In the genomic region with DNA sequence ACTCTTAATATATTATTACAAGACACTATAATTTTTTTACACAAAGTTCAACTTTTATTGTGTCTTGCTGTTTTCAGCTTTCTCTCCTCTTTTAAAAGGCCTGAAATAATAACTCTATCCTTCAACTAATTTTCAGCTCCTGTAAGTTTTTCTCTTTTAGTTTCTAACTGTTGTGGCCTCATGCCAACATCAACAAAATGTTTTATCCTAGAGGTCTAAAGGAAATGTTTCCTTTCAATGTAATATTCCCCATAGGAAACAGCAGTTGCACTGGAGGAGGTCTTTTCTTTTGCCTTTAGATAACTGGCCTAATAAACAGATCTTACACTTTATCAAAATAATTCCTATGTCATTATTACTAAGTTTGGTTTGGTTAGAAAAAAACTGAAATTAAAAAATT, we compare ENCODE assay signal across 28 cellular contexts. TPM values are rescaled to one million over a fixed set of nuclear protein-coding genes. Genes with fewer than 3 reads are reported as not detected.
DNase-seq lines count a peak whose midpoint lies in the region; ATAC-seq, FAIRE-seq and TF ChIP-seq lines count a peak whose summit lies in the region.
"Had no signal": no experiment of that assay in that cellular context is flagged by ENCODE, and none has a peak within 500 bp of the region (broad histone marks: within the 10 kb centered on the region; RNA-seq: fewer than 3 reads in every experiment).

No MANE protein-coding gene starts in this region.

- BruUV-seq in endothelial cell of umbilical vein (replicated peaks; lab: Mats Ljungman, UMichigan) = no TSS peak

- no peak overlapping the region for H3K9ac ChIP-seq in endothelial cell of umbilical vein (replicated peaks; ENCODE audit: extremely low read depth, insufficient read depth, low read length)
- H3K9ac ChIP-seq: BLaER1 had no signal

- POLR2A ChIA-PET in endothelial cell of umbilical vein (lab: Charles Lee) = no interaction called here

- CTCF ChIA-PET in endothelial cell of umbilical vein (lab: Charles Lee) = no interaction called here

- dilution Hi-C loops in endothelial cell of umbilical vein (cut with MboI; ENCODE audit: extremely low pct_ligation_motif_present, low sequenced_read_pairs) = no loop called here

- H3K27ac ChIP-seq in left ventricle myocardium inferior (replicated peaks) (peak overlapping the region; percentile 47), endothelial cell of umbilical vein (ENCODE audit: insufficient read depth, low read depth, low read length) (no peak overlapping the region)
- H3K27ac ChIP-seq: 22Rv1, BLaER1 had no signal

- no peak overlapping the region for H3K4me2 ChIP-seq in endothelial cell of umbilical vein (ENCODE audit: insufficient read depth, low read length)
- H3K4me2 ChIP-seq: BLaER1 had no signal

- ATAC-seq in Right ventricle myocardium superior (ENCODE audit: poor library complexity) (no peak), GM19023 (IDR thresholded peaks at IDR 0.05; ENCODE audit: unreplicated experiment) (no peak), GM21447 (IDR thresholded peaks at IDR 0.05; ENCODE audit: unreplicated experiment) (no peak)
- ATAC-seq: GM12878 had no signal

- H3K4me1 ChIP-seq in left ventricle myocardium inferior = no peaks in the 10 kb centered on the region
- H3K4me1 ChIP-seq in endothelial cell of umbilical vein (ENCODE audit: control insufficient read depth, extremely low read depth, insufficient read depth, low read length) = no peaks in the 10 kb centered on the region
- H3K4me1 ChIP-seq: BE2C, BLaER1 had no signal

- H3K79me2 ChIP-seq in endothelial cell of umbilical vein (ENCODE audit: control insufficient read depth, insufficient read depth, low read length) = no peaks in the 10 kb centered on the region

- intact Hi-C loops in left ventricle myocardium inferior (cut with micrococcal nuclease) (no loop called here), Right ventricle myocardium superior (cut with DNase I) (no loop called here), endothelial cell of umbilical vein (cut with micrococcal nuclease) (no loop called here)

- TF ChIP-seq CTCF in left ventricle myocardium inferior (IDR thresholded peaks at IDR 0.05; ENCODE audit: borderline replicate concordance) = no peak
- TF ChIP-seq CTCF in endothelial cell of umbilical vein (IDR thresholded peaks at IDR 0.05; ENCODE audit: extremely low read depth in 1 of 2, insufficient read depth in 1 of 2, low read depth in 1 of 2, low read length in 2 of 2) = no peak

- no peak for TF ChIP-seq POLR2A in endothelial cell of umbilical vein (IDR thresholded peaks at IDR 0.05; ENCODE audit: low read depth, low read length)

- H3K36me3 ChIP-seq in left ventricle myocardium inferior (peaks cover under 1% of the 10 kb centered on the region), endothelial cell of umbilical vein (ENCODE audit: control insufficient read depth in 2 of 2, extremely low read depth in 1 of 2, insufficient read depth in 2 of 2, low read length in 2 of 2) (no peaks in the 10 kb centered on the region)
- H3K36me3 ChIP-seq: BE2C had no signal

- peaks cover 18% of the 10 kb centered on the region for H3K9me3 ChIP-seq in left ventricle myocardium inferior (replicated peaks)
- no peaks in the 10 kb centered on the region for H3K9me3 ChIP-seq in endothelial cell of umbilical vein (replicated peaks; ENCODE audit: control insufficient read depth, insufficient read depth, low read length)
- H3K9me3 ChIP-seq: BE2C had no signal

- no peak for FAIRE-seq in endothelial cell of umbilical vein (lab: Jason Lieb, UNC)
- FAIRE-seq: GM12878, GM12892, GM18507, GM19239 had no signal

- no peak overlapping the region for H2AFZ ChIP-seq in endothelial cell of umbilical vein (ENCODE audit: low read depth, low read length)

- H3K27me3 ChIP-seq in left ventricle myocardium inferior (ENCODE audit: low read depth) = no peaks in the 10 kb centered on the region
- H3K27me3 ChIP-seq in endothelial cell of umbilical vein (ENCODE audit: control insufficient read depth in 2 of 2, insufficient read depth in 2 of 2, low read length in 2 of 2) = no peaks in the 10 kb centered on the region
- H3K27me3 ChIP-seq: BE2C, BLaER1 had no signal

- H3K9me1 ChIP-seq in endothelial cell of umbilical vein (replicated peaks; ENCODE audit: control insufficient read depth, extremely low read depth, insufficient read depth, low read length) = no peaks in the 10 kb centered on the region

- DNase-seq in left ventricle myocardium inferior = no peak
- DNase-seq in Right ventricle myocardium superior = no peak
- DNase-seq in RPMI7951 (ENCODE audit: low read depth) = peak; percentile 8
- DNase-seq in endothelial cell of umbilical vein (ENCODE audit: low read depth, low spot score) = peak; percentile 51
- peak; percentile 27 to 40 for DNase-seq in lung microvascular endothelial cell (ENCODE audit: low read depth in 2 of 2)
- no peak for DNase-seq in activated gamma-delta T cell treated with Interleukin-2 at 50 U/mL for 16 hours
- DNase-seq: ACHN; BE2C; C1 segment of cervical spinal cord; CD4-positive, alpha-beta memory T cell; CD4-positive, CD25-positive, alpha-beta regulatory T cell; CD8-positive, alpha-beta memory T cell; COR-L47; DMS 273 treated with DMSO at 0.1 percent for 48 hours; DMS153; DMS53; DMS79; DND-41; EL; GDM1 had no signal

- H3K4me3 ChIP-seq in left ventricle myocardium inferior (no peak overlapping the region), endothelial cell of umbilical vein (replicated peaks in 1 of 3; ENCODE audit: insufficient read depth in 1 of 3, low read depth in 1 of 3, low read length in 3 of 3) (no peak overlapping the region)
- H3K4me3 ChIP-seq: BLaER1, GM12878 had no signal

- no peaks in the 10 kb centered on the region for H4K20me1 ChIP-seq in endothelial cell of umbilical vein (replicated peaks; ENCODE audit: control insufficient read depth, extremely low read depth, insufficient read depth, low read length)
- H4K20me1 ChIP-seq: BLaER1 had no signal

TF ChIP-seq in endothelial cell of umbilical vein, 7 proteins besides CTCF, POLR2A, EP300 and RAD21 (continues in another document):
- TF ChIP-seq, protein P1, sequence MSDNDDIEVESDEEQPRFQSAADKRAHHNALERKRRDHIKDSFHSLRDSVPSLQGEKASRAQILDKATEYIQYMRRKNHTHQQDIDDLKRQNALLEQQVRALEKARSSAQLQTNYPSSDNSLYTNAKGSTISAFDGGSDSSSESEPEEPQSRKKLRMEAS (IDR thresholded peaks at IDR 0.05; ENCODE audit: insufficient read depth, insufficient read length) = no peak
- no peak for TF ChIP-seq EZH2 (IDR thresholded peaks at IDR 0.05; ENCODE audit: borderline replicate concordance, low read depth, low read length, severe bottlenecking)

RNA-seq across cellular contexts. Expression of a gene that starts 8.5 kb away (rescaled TPM):
- total RNA-seq in left ventricle myocardium inferior = 5.6 TPM
- total RNA-seq in Right ventricle myocardium superior = 4.8 TPM
- 7.8 and 8.0 TPM in 2 replicates for total RNA-seq in RPMI7951 (2014; rRNA removed; shearing (Covaris generic))
- 8.7 and 9.1 TPM in 2 replicates for total RNA-seq in endothelial cell of umbilical vein
- polyA plus RNA-seq in endothelial cell of umbilical vein = 1.1 and 1.7 TPM in 2 replicates
- polyA plus RNA-seq in endothelial cell of umbilical vein (2011; cell fraction: cytosol; rRNA removed) = 1.5 and 2.0 TPM in 2 replicates
- polyA plus RNA-seq in endothelial cell of umbilical vein (2011; cell fraction: nucleus; rRNA removed) = 1.8 and 2.6 TPM in 2 replicates
- polyA plus RNA-seq in endothelial cell of umbilical vein (2012) = 5.4 and 5.6 TPM in 2 replicates
- 4.1 and 7.6 TPM in 2 replicates for polyA minus RNA-seq in endothelial cell of umbilical vein
- polyA minus RNA-seq in endothelial cell of umbilical vein (2011; cell fraction: cytosol; rRNA and poly(A)+ RNA removed) = 3.6 TPM
- 2.8 and 4.4 TPM in 2 replicates for polyA minus RNA-seq in endothelial cell of umbilical vein (2011; cell fraction: nucleus; rRNA and poly(A)+ RNA removed)
- 5.0 and 5.6 TPM in 2 replicates for total RNA-seq in lung microvascular endothelial cell

RNA-seq across cellular contexts. Expression of a gene that starts 23.2 kb away (rescaled TPM):
- total RNA-seq in left ventricle myocardium inferior (8.1 TPM), Right ventricle myocardium superior (7.0 TPM), endothelial cell of umbilical vein (7.2 and 9.3 TPM in 2 replicates), lung microvascular endothelial cell (6.1 and 7.7 TPM in 2 replicates)
- 5.9 and 7.7 TPM in 2 replicates for total RNA-seq in RPMI7951 (2014; rRNA removed; shearing (Covaris generic))
- polyA plus RNA-seq in endothelial cell of umbilical vein = 2.1 and 2.6 TPM in 2 replicates
- 2.1 and 3.1 TPM in 2 replicates for polyA plus RNA-seq in endothelial cell of umbilical vein (2011; cell fraction: cytosol; rRNA removed)
- polyA plus RNA-seq in endothelial cell of umbilical vein (2011; cell fraction: nucleus; rRNA removed) = 4.9 and 5.6 TPM in 2 replicates
- polyA plus RNA-seq in endothelial cell of umbilical vein (2012) = 6.0 and 6.7 TPM in 2 replicates
- 2.0 and 2.5 TPM in 2 replicates for polyA minus RNA-seq in endothelial cell of umbilical vein
- polyA minus RNA-seq in endothelial cell of umbilical vein (2011; cell fraction: cytosol; rRNA and poly(A)+ RNA removed) = 1.9 TPM
- 3.2 and 4.4 TPM in 2 replicates for polyA minus RNA-seq in endothelial cell of umbilical vein (2011; cell fraction: nucleus; rRNA and poly(A)+ RNA removed)

RNA-seq across cellular contexts. Expression of a gene that starts 41.6 kb away (rescaled TPM):
- total RNA-seq in left ventricle myocardium inferior = 395 TPM
- 339 TPM for total RNA-seq in Right ventricle myocardium superior
- 137 and 233 TPM in 2 replicates for total RNA-seq in RPMI7951 (2014; rRNA removed; shearing (Covaris generic))
- 253 and 257 TPM in 2 replicates for total RNA-seq in endothelial cell of umbilical vein
- 216 and 221 TPM in 2 replicates for polyA plus RNA-seq in endothelial cell of umbilical vein
- 176 and 186 TPM in 2 replicates for polyA plus RNA-seq in endothelial cell of umbilical vein (2011; cell fraction: cytosol; rRNA removed)
- 113 and 119 TPM in 2 replicates for polyA plus RNA-seq in endothelial cell of umbilical vein (2011; cell fraction: nucleus; rRNA removed)
- 282 and 342 TPM in 2 replicates for polyA plus RNA-seq in endothelial cell of umbilical vein (2012)
- 287 and 298 TPM in 2 replicates for polyA minus RNA-seq in endothelial cell of umbilical vein
- polyA minus RNA-seq in endothelial cell of umbilical vein (2011; cell fraction: cytosol; rRNA and poly(A)+ RNA removed) = 151 TPM
- 127 and 136 TPM in 2 replicates for polyA minus RNA-seq in endothelial cell of umbilical vein (2011; cell fraction: nucleus; rRNA and poly(A)+ RNA removed)
- 85.4 and 89.1 TPM in 2 replicates for total RNA-seq in lung microvascular endothelial cell

RNA-seq across cellular contexts. Expression of a gene that starts 52.7 kb away (rescaled TPM):
- 8.5 TPM for total RNA-seq in left ventricle myocardium inferior
- 5.2 TPM for total RNA-seq in Right ventricle myocardium superior
- 7.4 and 11.9 TPM in 2 replicates for total RNA-seq in RPMI7951 (2014; rRNA removed; shearing (Covaris generic))
- 17.7 and 18.6 TPM in 2 replicates for total RNA-seq in endothelial cell of umbilical vein
- 5.2 and 5.5 TPM in 2 replicates for polyA plus RNA-seq in endothelial cell of umbilical vein
- 3.3 and 4.7 TPM in 2 replicates for polyA plus RNA-seq in endothelial cell of umbilical vein (2011; cell fraction: cytosol; rRNA removed)
- polyA plus RNA-seq in endothelial cell of umbilical vein (2011; cell fraction: nucleus; rRNA removed) = 28.6 and 29.0 TPM in 2 replicates
- polyA plus RNA-seq in endothelial cell of umbilical vein (2012) = 7.3 and 8.3 TPM in 2 replicates
- 15.2 and 21.2 TPM in 2 replicates for polyA minus RNA-seq in endothelial cell of umbilical vein
- polyA minus RNA-seq in endothelial cell of umbilical vein (2011; cell fraction: cytosol; rRNA and poly(A)+ RNA removed) = 2.5 TPM
- 19.0 and 26.5 TPM in 2 replicates for polyA minus RNA-seq in endothelial cell of umbilical vein (2011; cell fraction: nucleus; rRNA and poly(A)+ RNA removed)
- total RNA-seq in lung microvascular endothelial cell = 6.1 and 12.9 TPM in 2 replicates

Comparison
In these comparisons a context has a peak if more than half of its experiments do, and no peak if none do; other contexts are left out.
1. DNase-seq: peak in RPMI7951 (single experiment), endothelial cell of umbilical vein (single experiment) and lung microvascular endothelial cell (2 of 2); none in left ventricle myocardium inferior (single experiment), Right ventricle myocardium superior (single experiment) and activated gamma-delta T cell treated with Interleukin-2 at 50 U/mL for 16 hours (single experiment).